9 cellular contexts compared by ENCODE assay signal in the genomic region with DNA sequence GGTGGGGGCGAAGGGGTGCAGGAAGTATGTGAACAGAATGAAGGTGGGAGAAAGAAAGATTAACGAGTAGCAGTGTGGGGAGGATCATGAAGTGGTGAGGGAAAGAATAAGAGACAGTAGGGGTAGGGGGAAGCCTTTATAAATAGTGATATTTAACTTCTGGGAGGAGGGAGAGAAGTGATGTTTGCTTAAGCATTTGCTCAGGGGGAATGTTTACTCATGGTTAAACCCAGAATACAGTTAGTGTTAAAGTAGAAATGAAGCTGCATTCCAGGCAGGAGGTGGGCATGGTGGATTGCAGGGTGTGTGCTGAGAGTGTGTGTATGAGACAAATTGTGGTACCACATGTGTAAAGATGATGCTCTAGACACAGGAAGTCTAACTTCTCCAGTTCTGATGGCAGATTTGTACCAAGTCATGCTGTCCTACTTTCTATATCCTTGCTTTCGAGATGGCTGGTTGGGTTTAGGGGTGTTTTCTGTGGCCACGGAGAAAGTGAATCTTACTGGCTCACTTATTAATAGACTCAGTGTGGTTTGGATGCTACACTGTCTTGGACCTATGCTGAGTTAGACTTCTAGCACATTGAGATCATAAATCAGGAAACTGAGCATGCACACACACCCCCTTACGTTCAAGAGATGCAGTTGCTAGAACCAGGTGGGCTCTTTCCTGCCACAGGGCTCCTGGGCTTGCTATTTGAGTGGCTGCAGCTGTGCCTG. TPM values are rescaled to one million over a fixed set of nuclear protein-coding genes. Genes with fewer than 3 reads are reported as not detected.
DNase-seq lines count a peak whose midpoint lies in the region; ATAC-seq and TF ChIP-seq lines count a peak whose summit lies in the region.
"Had no signal": no experiment of that assay in that cellular context is flagged by ENCODE, and none has a peak within 500 bp of the region (broad histone marks: within the 10 kb centered on the region; RNA-seq: fewer than 3 reads in every experiment).

No MANE protein-coding gene starts in this region.

- no peak for TF ChIP-seq CTCF in Panc1 (IDR thresholded peaks at IDR 0.05)

- H3K27ac Mint-ChIP-seq in activated naive CD4-positive, alpha-beta T cell treated with anti-CD3 and anti-CD28 coated beads for 36 hours = no peak overlapping the region

- WGBS in urinary bladder = 46% methylated on average over 5 of the region's 5 CpGs

- H3K9me3 Mint-ChIP-seq in activated naive CD4-positive, alpha-beta T cell treated with anti-CD3 and anti-CD28 coated beads for 36 hours = no peaks in the 10 kb centered on the region

- intact Hi-C loops in activated naive CD4-positive, alpha-beta T cell treated with anti-CD3 and anti-CD28 coated beads for 36 hours (cut with micrococcal nuclease) = no loop called here
- intact Hi-C loops in Panc1 (cut with micrococcal nuclease; ENCODE audit: unreplicated experiment) = no loop called here
- intact Hi-C loops in sciatic nerve (cut with DNase I) = no loop called here

- H3K36me3 Mint-ChIP-seq in activated naive CD4-positive, alpha-beta T cell treated with anti-CD3 and anti-CD28 coated beads for 36 hours (ENCODE audit: low read depth) = no peaks in the 10 kb centered on the region

- H3K9me3 ChIP-seq in Panc1 (ENCODE audit: control insufficient read depth, insufficient read depth, low read depth, low read length) = no peaks in the 10 kb centered on the region

- no peaks in the 10 kb centered on the region for H3K27me3 ChIP-seq in Panc1 (ENCODE audit: control insufficient read depth, insufficient read depth, low read length)

- no TSS peak for BruUV-seq in Panc1 (replicated peaks; lab: Mats Ljungman, UMichigan)

- peak overlapping the region in 1 of 2 experiments; percentile 26; a peak in 1 of 4 replicates for H3K4me3 ChIP-seq in Panc1 (ENCODE audit: low read depth in 2 of 2, low read length in 2 of 2)
- no peak overlapping the region for H3K4me3 ChIP-seq in urinary bladder (ENCODE audit: low read depth, low read length)

- peak; percentile 89 for ATAC-seq in HG03175 (IDR thresholded peaks at IDR 0.05; ENCODE audit: unreplicated experiment)
- peak; percentile 73 for ATAC-seq in Panc1
- ATAC-seq in sciatic nerve = no peak

- H3K4me1 Mint-ChIP-seq in activated naive CD4-positive, alpha-beta T cell treated with anti-CD3 and anti-CD28 coated beads for 36 hours (ENCODE audit: low read depth) = peaks cover 7% of the 10 kb centered on the region

- peak; percentile 19 for DNase-seq in activated naive CD4-positive, alpha-beta T cell treated with anti-CD3 and anti-CD28 coated beads for 36 hours
- no peak for DNase-seq in activated naive CD4-positive, alpha-beta T cell (lab: John Stamatoyannopoulos, UW)
- DNase-seq in Panc1 (ENCODE audit: low read depth, low spot score) (no peak), medulla oblongata (ENCODE audit: extremely low spot score) (no peak), sciatic nerve (ENCODE audit: low spot score) (no peak), foreskin melanocyte (no peak)

- in situ Hi-C loops in Panc1 (cut with HindIII; ENCODE audit: low pct_unique_long_range_greater_than_20kb, low sequenced_read_pairs) = no loop called here

- peaks cover 23% of the 10 kb centered on the region for H3K4me1 ChIP-seq in Panc1 (ENCODE audit: control insufficient read depth, insufficient read depth, low read length)
- peaks cover 2% of the 10 kb centered on the region for H3K4me1 ChIP-seq in urinary bladder (ENCODE audit: insufficient read depth)

- H3K27ac ChIP-seq in Panc1 (ENCODE audit: low read length) = peak overlapping the region; percentile 49
- peak overlapping the region; percentile 78 for H3K27ac ChIP-seq in urinary bladder (ENCODE audit: low read depth)
- H3K27ac ChIP-seq: C4-2B had no signal

- CTCF ChIA-PET in activated naive CD4-positive, alpha-beta T cell treated with anti-CD3 and anti-CD28 coated beads for 36 hours (lab: Charles Lee) = interaction anchor here (1.1 to 2.1 kb wide), 2 partner anchors 26 to 175 kb away, joined by 4 to 7 read pairs; no protein-coding TSS in a partner anchor
- CTCF ChIA-PET in Panc1 (lab: Charles Lee) = interaction anchor here (1.6 kb wide), 1 partner anchor 26 kb away, joined by 5 read pairs; no protein-coding TSS in a partner anchor

- POLR2A ChIA-PET in Panc1 (lab: Charles Lee) = interaction anchor here (1.0 kb wide), 1 partner anchor 103 kb away, joined by 3 read pairs; no protein-coding TSS in a partner anchor

- H3K27me3 Mint-ChIP-seq in activated naive CD4-positive, alpha-beta T cell treated with anti-CD3 and anti-CD28 coated beads for 36 hours (ENCODE audit: low read depth) = peaks cover 5% of the 10 kb centered on the region

- H3K4me3 Mint-ChIP-seq in activated naive CD4-positive, alpha-beta T cell treated with anti-CD3 and anti-CD28 coated beads for 36 hours = no peak overlapping the region

- no peaks in the 10 kb centered on the region for H3K36me3 ChIP-seq in Panc1 (ENCODE audit: control insufficient read depth, insufficient read depth, low read length)
- no peaks in the 10 kb centered on the region for H3K36me3 ChIP-seq in urinary bladder (ENCODE audit: insufficient read depth)

RNA-seq across cellular contexts. Expression of a gene that starts 10.6 kb away (rescaled TPM):
- total RNA-seq in activated naive CD4-positive, alpha-beta T cell treated with anti-CD3 and anti-CD28 coated beads for 36 hours = 1 to 10 TPM; 2.2 to 2.4 TPM
- 39.3 TPM for total RNA-seq in Panc1 (2021; ENCODE audit: unreplicated experiment)
- 21.7 TPM for polyA plus RNA-seq in Panc1 (2012; ENCODE audit: insufficient read length)
- total RNA-seq in urinary bladder = 31.8 TPM
- 26.2 TPM for polyA plus RNA-seq in urinary bladder
- total RNA-seq in sciatic nerve = 26.8 TPM
